In the genomic region with DNA sequence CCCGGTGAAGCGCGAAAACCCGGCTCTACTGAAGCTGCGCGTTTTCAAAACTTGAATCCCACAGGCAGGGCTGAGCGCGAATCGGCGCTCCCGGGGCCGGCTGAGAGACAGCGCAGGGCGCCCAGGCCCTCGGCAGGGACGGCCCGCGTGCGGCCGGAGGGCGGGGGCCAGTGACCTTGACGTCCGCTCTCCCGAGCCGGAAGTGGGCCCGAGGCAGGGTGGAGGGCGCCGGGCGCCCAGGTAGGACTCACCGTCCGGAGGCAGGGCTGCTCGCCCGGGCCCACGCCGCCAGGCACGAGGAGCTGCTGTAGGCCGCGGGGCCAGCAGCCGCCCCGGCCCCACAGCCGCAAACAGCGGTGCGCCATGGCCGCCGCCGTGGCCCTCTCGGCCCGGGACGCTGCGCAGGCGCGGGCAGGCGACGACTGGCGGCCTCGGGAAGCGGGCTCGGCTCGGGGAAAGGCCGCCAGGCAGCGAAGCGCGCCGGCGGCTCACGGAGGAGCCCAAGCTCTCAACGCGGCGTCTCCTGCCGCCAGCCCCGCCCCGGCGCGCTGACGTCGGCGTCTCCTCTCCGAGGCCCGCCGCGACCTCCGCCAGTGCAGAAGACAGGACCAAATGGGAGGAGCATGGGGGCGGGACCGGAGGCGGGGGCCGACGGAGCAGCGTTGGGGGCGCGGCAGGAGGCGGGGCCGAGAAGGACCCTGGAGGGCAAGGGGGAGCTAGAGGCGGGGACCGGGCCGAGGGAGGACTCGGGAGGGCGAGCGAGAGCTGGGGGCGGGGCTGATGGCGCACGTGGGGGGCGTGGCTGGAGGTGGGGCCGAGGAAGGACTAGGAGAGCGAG, we compare ENCODE assay signal across 1 cellular context.
A peak's percentile ranks its signal among the peaks of the same experiment; 100 is the strongest.
TF ChIP-seq lines count a peak whose summit lies in the region.

A gene (minus strand): TSS at position 510 of the 838 bp plus-strand sequence. CDS start 145 bp downstream, at position 365.

TF ChIP-seq in HepG2, 621 proteins besides CTCF, POLR2A, EP300 and RAD21 (continued from another document and continues in another):
- TF ChIP-seq, protein P1, sequence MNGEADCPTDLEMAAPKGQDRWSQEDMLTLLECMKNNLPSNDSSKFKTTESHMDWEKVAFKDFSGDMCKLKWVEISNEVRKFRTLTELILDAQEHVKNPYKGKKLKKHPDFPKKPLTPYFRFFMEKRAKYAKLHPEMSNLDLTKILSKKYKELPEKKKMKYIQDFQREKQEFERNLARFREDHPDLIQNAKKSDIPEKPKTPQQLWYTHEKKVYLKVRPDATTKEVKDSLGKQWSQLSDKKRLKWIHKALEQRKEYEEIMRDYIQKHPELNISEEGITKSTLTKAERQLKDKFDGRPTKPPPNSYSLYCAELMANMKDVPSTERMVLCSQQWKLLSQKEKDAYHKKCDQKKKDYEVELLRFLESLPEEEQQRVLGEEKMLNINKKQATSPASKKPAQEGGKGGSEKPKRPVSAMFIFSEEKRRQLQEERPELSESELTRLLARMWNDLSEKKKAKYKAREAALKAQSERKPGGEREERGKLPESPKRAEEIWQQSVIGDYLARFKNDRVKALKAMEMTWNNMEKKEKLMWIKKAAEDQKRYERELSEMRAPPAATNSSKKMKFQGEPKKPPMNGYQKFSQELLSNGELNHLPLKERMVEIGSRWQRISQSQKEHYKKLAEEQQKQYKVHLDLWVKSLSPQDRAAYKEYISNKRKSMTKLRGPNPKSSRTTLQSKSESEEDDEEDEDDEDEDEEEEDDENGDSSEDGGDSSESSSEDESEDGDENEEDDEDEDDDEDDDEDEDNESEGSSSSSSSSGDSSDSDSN (CRISPR knock-in tag; IDR thresholded peaks at IDR 0.05), result peak; percentile 95
- no peak for TF ChIP-seq RFXANK (CRISPR knock-in tag; IDR thresholded peaks at IDR 0.05)
- TF ChIP-seq, protein P2, sequence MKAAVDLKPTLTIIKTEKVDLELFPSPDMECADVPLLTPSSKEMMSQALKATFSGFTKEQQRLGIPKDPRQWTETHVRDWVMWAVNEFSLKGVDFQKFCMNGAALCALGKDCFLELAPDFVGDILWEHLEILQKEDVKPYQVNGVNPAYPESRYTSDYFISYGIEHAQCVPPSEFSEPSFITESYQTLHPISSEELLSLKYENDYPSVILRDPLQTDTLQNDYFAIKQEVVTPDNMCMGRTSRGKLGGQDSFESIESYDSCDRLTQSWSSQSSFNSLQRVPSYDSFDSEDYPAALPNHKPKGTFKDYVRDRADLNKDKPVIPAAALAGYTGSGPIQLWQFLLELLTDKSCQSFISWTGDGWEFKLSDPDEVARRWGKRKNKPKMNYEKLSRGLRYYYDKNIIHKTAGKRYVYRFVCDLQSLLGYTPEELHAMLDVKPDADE (CRISPR knock-in tag; IDR thresholded peaks at IDR 0.05), result 0 out of 2 replicates have a peak, but pooled peaks have one; percentile 11
- TF ChIP-seq, protein P3, sequence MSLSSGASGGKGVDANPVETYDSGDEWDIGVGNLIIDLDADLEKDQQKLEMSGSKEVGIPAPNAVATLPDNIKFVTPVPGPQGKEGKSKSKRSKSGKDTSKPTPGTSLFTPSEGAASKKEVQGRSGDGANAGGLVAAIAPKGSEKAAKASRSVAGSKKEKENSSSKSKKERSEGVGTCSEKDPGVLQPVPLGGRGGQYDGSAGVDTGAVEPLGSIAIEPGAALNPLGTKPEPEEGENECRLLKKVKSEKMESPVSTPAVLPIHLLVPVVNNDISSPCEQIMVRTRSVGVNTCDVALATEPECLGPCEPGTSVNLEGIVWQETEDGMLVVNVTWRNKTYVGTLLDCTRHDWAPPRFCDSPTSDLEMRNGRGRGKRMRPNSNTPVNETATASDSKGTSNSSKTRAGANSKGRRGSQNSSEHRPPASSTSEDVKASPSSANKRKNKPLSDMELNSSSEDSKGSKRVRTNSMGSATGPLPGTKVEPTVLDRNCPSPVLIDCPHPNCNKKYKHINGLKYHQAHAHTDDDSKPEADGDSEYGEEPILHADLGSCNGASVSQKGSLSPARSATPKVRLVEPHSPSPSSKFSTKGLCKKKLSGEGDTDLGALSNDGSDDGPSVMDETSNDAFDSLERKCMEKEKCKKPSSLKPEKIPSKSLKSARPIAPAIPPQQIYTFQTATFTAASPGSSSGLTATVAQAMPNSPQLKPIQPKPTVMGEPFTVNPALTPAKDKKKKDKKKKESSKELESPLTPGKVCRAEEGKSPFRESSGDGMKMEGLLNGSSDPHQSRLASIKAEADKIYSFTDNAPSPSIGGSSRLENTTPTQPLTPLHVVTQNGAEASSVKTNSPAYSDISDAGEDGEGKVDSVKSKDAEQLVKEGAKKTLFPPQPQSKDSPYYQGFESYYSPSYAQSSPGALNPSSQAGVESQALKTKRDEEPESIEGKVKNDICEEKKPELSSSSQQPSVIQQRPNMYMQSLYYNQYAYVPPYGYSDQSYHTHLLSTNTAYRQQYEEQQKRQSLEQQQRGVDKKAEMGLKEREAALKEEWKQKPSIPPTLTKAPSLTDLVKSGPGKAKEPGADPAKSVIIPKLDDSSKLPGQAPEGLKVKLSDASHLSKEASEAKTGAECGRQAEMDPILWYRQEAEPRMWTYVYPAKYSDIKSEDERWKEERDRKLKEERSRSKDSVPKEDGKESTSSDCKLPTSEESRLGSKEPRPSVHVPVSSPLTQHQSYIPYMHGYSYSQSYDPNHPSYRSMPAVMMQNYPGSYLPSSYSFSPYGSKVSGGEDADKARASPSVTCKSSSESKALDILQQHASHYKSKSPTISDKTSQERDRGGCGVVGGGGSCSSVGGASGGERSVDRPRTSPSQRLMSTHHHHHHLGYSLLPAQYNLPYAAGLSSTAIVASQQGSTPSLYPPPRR (CRISPR knock-in tag; IDR thresholded peaks at IDR 0.05; ENCODE audit: borderline replicate concordance), result no peak; the same call in 1 of the 2 replicates
- TF ChIP-seq, protein P4, sequence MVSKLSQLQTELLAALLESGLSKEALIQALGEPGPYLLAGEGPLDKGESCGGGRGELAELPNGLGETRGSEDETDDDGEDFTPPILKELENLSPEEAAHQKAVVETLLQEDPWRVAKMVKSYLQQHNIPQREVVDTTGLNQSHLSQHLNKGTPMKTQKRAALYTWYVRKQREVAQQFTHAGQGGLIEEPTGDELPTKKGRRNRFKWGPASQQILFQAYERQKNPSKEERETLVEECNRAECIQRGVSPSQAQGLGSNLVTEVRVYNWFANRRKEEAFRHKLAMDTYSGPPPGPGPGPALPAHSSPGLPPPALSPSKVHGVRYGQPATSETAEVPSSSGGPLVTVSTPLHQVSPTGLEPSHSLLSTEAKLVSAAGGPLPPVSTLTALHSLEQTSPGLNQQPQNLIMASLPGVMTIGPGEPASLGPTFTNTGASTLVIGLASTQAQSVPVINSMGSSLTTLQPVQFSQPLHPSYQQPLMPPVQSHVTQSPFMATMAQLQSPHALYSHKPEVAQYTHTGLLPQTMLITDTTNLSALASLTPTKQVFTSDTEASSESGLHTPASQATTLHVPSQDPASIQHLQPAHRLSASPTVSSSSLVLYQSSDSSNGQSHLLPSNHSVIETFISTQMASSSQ (IDR thresholded peaks at IDR 0.05; ENCODE audit: low read depth), result no peak
- TF ChIP-seq, protein P4 (CRISPR knock-in tag; IDR thresholded peaks at IDR 0.05; ENCODE audit: borderline replicate concordance), result no peak
- TF ChIP-seq PHB2 (IDR thresholded peaks at IDR 0.05; ENCODE audit: partially characterized antibody), result no peak
- no peak for TF ChIP-seq PTBP1 (IDR thresholded peaks at IDR 0.05; ENCODE audit: low read depth, low read length, poor library complexity, severe bottlenecking)
- TF ChIP-seq ARNTL (CRISPR knock-in tag; IDR thresholded peaks at IDR 0.05), result peak; percentile 84; the same call in 1 of the 2 replicates
- TF ChIP-seq RFX5 (IDR thresholded peaks at IDR 0.05; ENCODE audit: low read depth, low read length), result no peak
- peak; percentile 96 for TF ChIP-seq ESRRA (CRISPR knock-in tag; IDR thresholded peaks at IDR 0.05; ENCODE audit: low read depth)
- TF ChIP-seq TOE1 (CRISPR knock-in tag; IDR thresholded peaks at IDR 0.05), result no peak
- TF ChIP-seq ZNF746 (CRISPR knock-in tag; IDR thresholded peaks at IDR 0.05), result peak; percentile 64; the same call in 1 of the 2 replicates
- TF ChIP-seq CHD4 (IDR thresholded peaks at IDR 0.05; ENCODE audit: borderline replicate concordance, low read length), result no peak
- peak; percentile 96 for TF ChIP-seq ATF7-NPFF (CRISPR knock-in tag; IDR thresholded peaks at IDR 0.05; ENCODE audit: low read depth)
- TF ChIP-seq, protein P5, sequence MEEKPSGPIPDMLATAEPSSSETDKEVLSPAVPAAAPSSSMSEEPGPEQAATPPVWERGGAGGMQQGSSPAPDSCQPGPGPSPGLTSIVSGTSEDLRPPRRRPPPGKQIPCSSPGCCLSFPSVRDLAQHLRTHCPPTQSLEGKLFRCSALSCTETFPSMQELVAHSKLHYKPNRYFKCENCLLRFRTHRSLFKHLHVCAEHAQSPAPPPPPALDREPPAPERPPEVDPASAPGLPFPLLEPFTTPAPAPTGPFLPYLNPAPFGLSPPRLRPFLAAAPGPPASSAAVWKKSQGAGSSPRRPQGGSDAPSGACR (CRISPR knock-in tag; IDR thresholded peaks at IDR 0.05), result no peak; the same call in 1 of the 2 replicates
- TF ChIP-seq, protein P6, sequence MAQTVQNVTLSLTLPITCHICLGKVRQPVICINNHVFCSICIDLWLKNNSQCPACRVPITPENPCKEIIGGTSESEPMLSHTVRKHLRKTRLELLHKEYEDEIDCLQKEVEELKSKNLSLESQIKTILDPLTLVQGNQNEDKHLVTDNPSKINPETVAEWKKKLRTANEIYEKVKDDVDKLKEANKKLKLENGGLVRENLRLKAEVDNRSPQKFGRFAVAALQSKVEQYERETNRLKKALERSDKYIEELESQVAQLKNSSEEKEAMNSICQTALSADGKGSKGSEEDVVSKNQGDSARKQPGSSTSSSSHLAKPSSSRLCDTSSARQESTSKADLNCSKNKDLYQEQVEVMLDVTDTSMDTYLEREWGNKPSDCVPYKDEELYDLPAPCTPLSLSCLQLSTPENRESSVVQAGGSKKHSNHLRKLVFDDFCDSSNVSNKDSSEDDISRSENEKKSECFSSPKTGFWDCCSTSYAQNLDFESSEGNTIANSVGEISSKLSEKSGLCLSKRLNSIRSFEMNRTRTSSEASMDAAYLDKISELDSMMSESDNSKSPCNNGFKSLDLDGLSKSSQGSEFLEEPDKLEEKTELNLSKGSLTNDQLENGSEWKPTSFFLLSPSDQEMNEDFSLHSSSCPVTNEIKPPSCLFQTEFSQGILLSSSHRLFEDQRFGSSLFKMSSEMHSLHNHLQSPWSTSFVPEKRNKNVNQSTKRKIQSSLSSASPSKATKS (CRISPR knock-in tag; IDR thresholded peaks at IDR 0.05), result no peak; the same call in 1 of the 2 replicates
- TF ChIP-seq, protein P7, sequence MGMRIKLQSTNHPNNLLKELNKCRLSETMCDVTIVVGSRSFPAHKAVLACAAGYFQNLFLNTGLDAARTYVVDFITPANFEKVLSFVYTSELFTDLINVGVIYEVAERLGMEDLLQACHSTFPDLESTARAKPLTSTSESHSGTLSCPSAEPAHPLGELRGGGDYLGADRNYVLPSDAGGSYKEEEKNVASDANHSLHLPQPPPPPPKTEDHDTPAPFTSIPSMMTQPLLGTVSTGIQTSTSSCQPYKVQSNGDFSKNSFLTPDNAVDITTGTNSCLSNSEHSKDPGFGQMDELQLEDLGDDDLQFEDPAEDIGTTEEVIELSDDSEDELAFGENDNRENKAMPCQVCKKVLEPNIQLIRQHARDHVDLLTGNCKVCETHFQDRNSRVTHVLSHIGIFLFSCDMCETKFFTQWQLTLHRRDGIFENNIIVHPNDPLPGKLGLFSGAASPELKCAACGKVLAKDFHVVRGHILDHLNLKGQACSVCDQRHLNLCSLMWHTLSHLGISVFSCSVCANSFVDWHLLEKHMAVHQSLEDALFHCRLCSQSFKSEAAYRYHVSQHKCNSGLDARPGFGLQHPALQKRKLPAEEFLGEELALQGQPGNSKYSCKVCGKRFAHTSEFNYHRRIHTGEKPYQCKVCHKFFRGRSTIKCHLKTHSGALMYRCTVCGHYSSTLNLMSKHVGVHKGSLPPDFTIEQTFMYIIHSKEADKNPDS (CRISPR knock-in tag; IDR thresholded peaks at IDR 0.05), result 0 out of 2 replicates have a peak, but pooled peaks have one; percentile 19
- TF ChIP-seq, protein P8, sequence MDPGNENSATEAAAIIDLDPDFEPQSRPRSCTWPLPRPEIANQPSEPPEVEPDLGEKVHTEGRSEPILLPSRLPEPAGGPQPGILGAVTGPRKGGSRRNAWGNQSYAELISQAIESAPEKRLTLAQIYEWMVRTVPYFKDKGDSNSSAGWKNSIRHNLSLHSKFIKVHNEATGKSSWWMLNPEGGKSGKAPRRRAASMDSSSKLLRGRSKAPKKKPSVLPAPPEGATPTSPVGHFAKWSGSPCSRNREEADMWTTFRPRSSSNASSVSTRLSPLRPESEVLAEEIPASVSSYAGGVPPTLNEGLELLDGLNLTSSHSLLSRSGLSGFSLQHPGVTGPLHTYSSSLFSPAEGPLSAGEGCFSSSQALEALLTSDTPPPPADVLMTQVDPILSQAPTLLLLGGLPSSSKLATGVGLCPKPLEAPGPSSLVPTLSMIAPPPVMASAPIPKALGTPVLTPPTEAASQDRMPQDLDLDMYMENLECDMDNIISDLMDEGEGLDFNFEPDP (CRISPR knock-in tag; conservative IDR thresholded peaks at IDR 0.05), result 0 out of 2 replicates have a peak, but pooled peaks have one; percentile 77
- peak; percentile 56; the same call in 1 of the 2 replicates for TF ChIP-seq KLF12 (CRISPR knock-in tag; IDR thresholded peaks at IDR 0.05; ENCODE audit: borderline replicate concordance)
- peak; percentile 91; the same call in 1 of the 2 replicates for TF ChIP-seq ZNF329 (CRISPR knock-in tag; IDR thresholded peaks at IDR 0.05; ENCODE audit: low read depth)
- TF ChIP-seq KLF15 (CRISPR knock-in tag; IDR thresholded peaks at IDR 0.05; ENCODE audit: borderline replicate concordance), result no peak
- no peak for TF ChIP-seq ZNF3 (CRISPR knock-in tag; IDR thresholded peaks at IDR 0.05)
- peak; percentile 45; the same call in 1 of the 2 replicates for TF ChIP-seq SPEN (CRISPR knock-in tag; IDR thresholded peaks at IDR 0.05; ENCODE audit: low read depth)
- TF ChIP-seq, protein P9, sequence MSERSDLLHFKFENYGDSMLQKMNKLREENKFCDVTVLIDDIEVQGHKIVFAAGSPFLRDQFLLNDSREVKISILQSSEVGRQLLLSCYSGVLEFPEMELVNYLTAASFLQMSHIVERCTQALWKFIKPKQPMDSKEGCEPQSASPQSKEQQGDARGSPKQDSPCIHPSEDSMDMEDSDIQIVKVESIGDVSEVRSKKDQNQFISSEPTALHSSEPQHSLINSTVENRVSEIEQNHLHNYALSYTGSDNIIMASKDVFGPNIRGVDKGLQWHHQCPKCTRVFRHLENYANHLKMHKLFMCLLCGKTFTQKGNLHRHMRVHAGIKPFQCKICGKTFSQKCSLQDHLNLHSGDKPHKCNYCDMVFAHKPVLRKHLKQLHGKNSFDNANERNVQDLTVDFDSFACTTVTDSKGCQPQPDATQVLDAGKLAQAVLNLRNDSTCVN (CRISPR knock-in tag; IDR thresholded peaks at IDR 0.05; ENCODE audit: borderline replicate concordance), result no peak
- TF ChIP-seq CEBPG (CRISPR knock-in tag; IDR thresholded peaks at IDR 0.05), result 0 out of 2 replicates have a peak, but pooled peaks have one; percentile 11
- no peak for TF ChIP-seq ISX (CRISPR knock-in tag; conservative IDR thresholded peaks at IDR 0.05)
- TF ChIP-seq TMF1 (CRISPR knock-in tag; IDR thresholded peaks at IDR 0.05; ENCODE audit: low read depth), result peak; percentile 76; the same call in 1 of the 2 replicates
